ENCODE assay signal across 23 cellular contexts in genomic region chr1:89832481-89833127, GRCh38. TPM values are rescaled to one million over a fixed set of nuclear protein-coding genes. Genes with fewer than 3 reads are reported as not detected.
DNase-seq lines count a peak whose midpoint lies in the region; ATAC-seq, FAIRE-seq and TF ChIP-seq lines count a peak whose summit lies in the region.
"Had no signal": no experiment of that assay in that cellular context is flagged by ENCODE, and none has a peak within 500 bp of the region (broad histone marks: within the 10 kb centered on the region; RNA-seq: fewer than 3 reads in every experiment).

No MANE protein-coding gene starts in this region.

- TF ChIP-seq CTCF in A549 (IDR thresholded peaks at IDR 0.05) (no peak), endothelial cell of umbilical vein (IDR thresholded peaks at IDR 0.05; ENCODE audit: extremely low read depth in 1 of 2, insufficient read depth in 1 of 2, low read depth in 1 of 2, low read length in 2 of 2) (no peak), mesothelial cell of epicardium (IDR thresholded peaks at IDR 0.05; ENCODE audit: unreplicated experiment) (no peak), upper lobe of left lung (IDR thresholded peaks at IDR 0.05) (no peak), RWPE1 (conservative IDR thresholded peaks at IDR 0.05; ENCODE audit: low read depth) (no peak), right atrium auricular region (IDR thresholded peaks at IDR 0.05) (no peak)

- H3K9me3 Mint-ChIP-seq in mesothelial cell of epicardium: no peaks in the 10 kb centered on the region
- H3K9me3 Mint-ChIP-seq: activated naive CD4-positive, alpha-beta T cell treated with anti-CD3 and anti-CD28 coated beads, Interleukin-2, amount 50 U/mL, for 72 hours; activated T-helper 1 cell treated with anti-CD3 and anti-CD28 coated beads, Interleukin-12 subunit alpha, Interleukin-12 subunit beta, Interleukin-2, Interleukin-4 antibody, amounts not matched to agents 30 ng/mL and 10 ng/mL and 1 ng/mL, durations not matched to agents 14 hours and 24 hours and 36 hours had no signal

- BruUV-seq in endothelial cell of umbilical vein (replicated peaks; lab: Mats Ljungman, UMichigan): no TSS peak

- peaks cover 2% of the 10 kb centered on the region for H3K36me3 Mint-ChIP-seq in mesothelial cell of epicardium

- no peaks in the 10 kb centered on the region for H3K79me2 ChIP-seq in endothelial cell of umbilical vein (ENCODE audit: control insufficient read depth, insufficient read depth, low read length)

- no peak for FAIRE-seq in A549 (lab: Jason Lieb, UNC)
- FAIRE-seq in endothelial cell of umbilical vein (lab: Jason Lieb, UNC): no peak
- FAIRE-seq: A204.1 had no signal

- H3K27me3 ChIP-seq in HUES6 (ENCODE audit: control insufficient read depth, insufficient read depth, low read length) (no peaks in the 10 kb centered on the region), endothelial cell of umbilical vein (ENCODE audit: control insufficient read depth in 2 of 2, insufficient read depth in 2 of 2, low read length in 2 of 2) (no peaks in the 10 kb centered on the region), upper lobe of left lung (no peaks in the 10 kb centered on the region), right atrium auricular region (no peaks in the 10 kb centered on the region)
- H3K27me3 ChIP-seq: colonic mucosa, sigmoid colon, uterus had no signal

- H3K9ac ChIP-seq in HUES6 (ENCODE audit: low read length): peak overlapping the region; percentile 14
- no peak overlapping the region for H3K9ac ChIP-seq in endothelial cell of umbilical vein (replicated peaks; ENCODE audit: extremely low read depth, insufficient read depth, low read length)

- H3K4me1 ChIP-seq in A549 (peaks cover 68% of the 10 kb centered on the region), HUES6 (ENCODE audit: control insufficient read depth, insufficient read depth, low read length) (peaks cover 61% of the 10 kb centered on the region), endothelial cell of umbilical vein (ENCODE audit: control insufficient read depth, extremely low read depth, insufficient read depth, low read length) (peaks cover 2% of the 10 kb centered on the region), upper lobe of left lung (peaks cover 0 to 13% (median 6%) of the 10 kb centered on the region in 4 donors), right atrium auricular region (peaks cover 0 to 20% of the 10 kb centered on the region in 2 donors)
- H3K4me1 ChIP-seq: colonic mucosa, uterus had no signal

- H3K9me1 ChIP-seq in endothelial cell of umbilical vein (replicated peaks; ENCODE audit: control insufficient read depth, extremely low read depth, insufficient read depth, low read length): no peaks in the 10 kb centered on the region

- POLR2A ChIA-PET in A549 (lab: Yijun Ruan, JAX): no interaction called here
- POLR2A ChIA-PET in endothelial cell of umbilical vein (lab: Charles Lee): no interaction called here
- POLR2A ChIA-PET in RWPE1 (lab: Yijun Ruan, JAX; ENCODE audit: low non-redundant PET): no interaction called here

- dilution Hi-C loops in endothelial cell of umbilical vein (cut with MboI; ENCODE audit: extremely low pct_ligation_motif_present, low sequenced_read_pairs): no loop called here

- peak in 1 of 2 experiments; percentile 52; a peak in 3 of 6 replicates for ATAC-seq in A549
- ATAC-seq in upper lobe of left lung (ENCODE audit: low FRiP score in 2 of 2): no peak
- no peak for ATAC-seq in GM18861 (IDR thresholded peaks at IDR 0.05; ENCODE audit: unreplicated experiment)
- ATAC-seq: activated naive CD4-positive, alpha-beta T cell treated with anti-CD3 and anti-CD28 coated beads, Interleukin-2, amount 50 U/mL, for 72 hours; left cardiac atrium; SK-N-SH treated with all-trans-retinoic acid at 6 μM for 48 hours; stimulated activated naive CD8-positive, alpha-beta T cell treated with anti-CD3 and anti-CD28 coated beads, Interleukin-15, Interleukin-2, amounts not matched to agents 100 U/mL and 50 U/mL, for 24 hours had no signal

- intact Hi-C loops in endothelial cell of umbilical vein (cut with micrococcal nuclease): no loop called here

- DNase-seq in A549 (ENCODE audit: low read depth in 1 of 2, low spot score in 1 of 2) (no peak), endothelial cell of umbilical vein (ENCODE audit: low read depth, low spot score) (peak; percentile 14), mesothelial cell of epicardium (ENCODE audit: low spot score in 2 of 2, unreplicated experiment in 2 of 2) (no peak), upper lobe of left lung (no peak), RWPE1 (ENCODE audit: low spot score) (no peak), right atrium auricular region (ENCODE audit: low spot score) (no peak)
- DNase-seq: colonic mucosa; DMS 273 treated with DMSO at 0.1 percent for 48 hours; GF-D8; left cardiac atrium; NCI-H187; NCI-H226; sigmoid colon; stimulated activated naive CD8-positive, alpha-beta T cell treated with anti-CD3 and anti-CD28 coated beads, Interleukin-15, Interleukin-2, amounts not matched to agents 100 U/mL and 50 U/mL, for 24 hours; uterus had no signal

- H3K4me2 ChIP-seq in A549: peak overlapping the region; percentile 31
- H3K4me2 ChIP-seq in endothelial cell of umbilical vein (ENCODE audit: insufficient read depth, low read length): no peak overlapping the region

- TF ChIP-seq RAD21 in A549 (conservative IDR thresholded peaks at IDR 0.05 in 1 of 2, IDR thresholded peaks at IDR 0.05 in 1 of 2): no peak

- CTCF ChIA-PET in A549 (lab: Yijun Ruan, JAX) (no interaction called here), endothelial cell of umbilical vein (lab: Charles Lee) (interaction anchor here (1.2 to 2.0 kb wide), 4 partner anchors 11 to 133 kb away, joined by 3 to 6 read pairs (median 4); no protein-coding TSS in a partner anchor), RWPE1 (lab: Yijun Ruan, JAX) (no interaction called here)

- no peak for TF ChIP-seq EP300 in A549 (IDR thresholded peaks at IDR 0.05)
- TF ChIP-seq EP300 in upper lobe of left lung (IDR thresholded peaks at IDR 0.05): no peak

- peaks cover 45% of the 10 kb centered on the region for H3K4me1 Mint-ChIP-seq in mesothelial cell of epicardium

- no peak for TF ChIP-seq POLR2A in A549 (IDR thresholded peaks at IDR 0.05; ENCODE audit: low read length)
- no peak for TF ChIP-seq POLR2A in endothelial cell of umbilical vein (IDR thresholded peaks at IDR 0.05; ENCODE audit: low read depth, low read length)
- no peak for TF ChIP-seq POLR2A in upper lobe of left lung (IDR thresholded peaks at IDR 0.05)

- H2AFZ ChIP-seq in endothelial cell of umbilical vein (ENCODE audit: low read depth, low read length): no peak overlapping the region

- no peaks in the 10 kb centered on the region for H4K20me1 ChIP-seq in endothelial cell of umbilical vein (replicated peaks; ENCODE audit: control insufficient read depth, extremely low read depth, insufficient read depth, low read length)

- H3K9me3 ChIP-seq in A549 (no peaks in the 10 kb centered on the region), HUES6 (ENCODE audit: control insufficient read depth, insufficient read depth, low read depth, low read length) (no peaks in the 10 kb centered on the region), endothelial cell of umbilical vein (replicated peaks; ENCODE audit: control insufficient read depth, insufficient read depth, low read length) (no peaks in the 10 kb centered on the region), upper lobe of left lung (no peaks in the 10 kb centered on the region), right atrium auricular region (no peaks in the 10 kb centered on the region)
- H3K9me3 ChIP-seq: colonic mucosa, HAP-1, sigmoid colon, uterus had no signal

- peak overlapping the region; percentile 62 for H3K27ac Mint-ChIP-seq in mesothelial cell of epicardium
- H3K27ac Mint-ChIP-seq: activated naive CD4-positive, alpha-beta T cell treated with anti-CD3 and anti-CD28 coated beads, Interleukin-2, amount 50 U/mL, for 72 hours; activated T-helper 1 cell treated with anti-CD3 and anti-CD28 coated beads, Interleukin-12 subunit alpha, Interleukin-12 subunit beta, Interleukin-2, Interleukin-4 antibody, amounts not matched to agents 30 ng/mL and 10 ng/mL and 1 ng/mL, durations not matched to agents 14 hours and 24 hours and 36 hours had no signal

- H3K36me3 ChIP-seq in HUES6 (ENCODE audit: control insufficient read depth, insufficient read depth, low read length) (peaks cover 3% of the 10 kb centered on the region; the same call in 1 of the 2 replicates), endothelial cell of umbilical vein (ENCODE audit: control insufficient read depth in 2 of 2, extremely low read depth in 1 of 2, insufficient read depth in 2 of 2, low read length in 2 of 2) (no peaks in the 10 kb centered on the region), upper lobe of left lung (no peaks in the 10 kb centered on the region), right atrium auricular region (no peaks in the 10 kb centered on the region)
- H3K36me3 ChIP-seq: colonic mucosa, sigmoid colon, uterus had no signal

- no peak overlapping the region for H3K4me3 Mint-ChIP-seq in mesothelial cell of epicardium
- H3K4me3 Mint-ChIP-seq: activated T-helper 1 cell treated with anti-CD3 and anti-CD28 coated beads, Interleukin-12 subunit alpha, Interleukin-12 subunit beta, Interleukin-2, Interleukin-4 antibody, amounts not matched to agents 30 ng/mL and 10 ng/mL and 1 ng/mL, durations not matched to agents 14 hours and 24 hours and 36 hours had no signal

- H3K27me3 Mint-ChIP-seq in mesothelial cell of epicardium (ENCODE audit: low read depth): no peaks in the 10 kb centered on the region

- WGBS in A549 (ENCODE audit: missing lambda C conversion rate): 62% methylated on average over 6 of the region's 6 CpGs
- 48 to 54% methylated on average over 6 of the region's 6 CpGs for WGBS in upper lobe of left lung, 2 donors

- H3K4me3 ChIP-seq in A549: no peak overlapping the region
- no peak overlapping the region for H3K4me3 ChIP-seq in HUES6 (ENCODE audit: low read depth, low read length)
- no peak overlapping the region for H3K4me3 ChIP-seq in endothelial cell of umbilical vein (replicated peaks in 1 of 3; ENCODE audit: insufficient read depth in 1 of 3, low read depth in 1 of 3, low read length in 3 of 3)
- H3K4me3 ChIP-seq in upper lobe of left lung: no peak overlapping the region
- H3K4me3 ChIP-seq in right atrium auricular region: no peak overlapping the region
- H3K4me3 ChIP-seq: colonic mucosa, HAP-1, sigmoid colon, uterus had no signal

- H3K27ac ChIP-seq in A549: peak overlapping the region in 1 of 2 experiments; percentile 57; a peak in 1 of 6 replicates
- H3K27ac ChIP-seq in HUES6 (ENCODE audit: low read depth, low read length): peak overlapping the region; percentile 7; the same call in 1 of the 2 replicates
- no peak overlapping the region for H3K27ac ChIP-seq in endothelial cell of umbilical vein (ENCODE audit: insufficient read depth, low read depth, low read length)
- no peak overlapping the region for H3K27ac ChIP-seq in upper lobe of left lung
- no peak overlapping the region for H3K27ac ChIP-seq in RWPE1
- H3K27ac ChIP-seq in right atrium auricular region: no peak overlapping the region
- H3K27ac ChIP-seq: C4-2B, colonic mucosa, uterus had no signal

RNA-seq across cellular contexts. Expression of gene LRRC8D, which starts 11.8 kb away (rescaled TPM):
- polyA plus RNA-seq in A549 (2011; rRNA removed): 76.7 and 77.4 TPM in 2 replicates
- 40.4 and 48.8 TPM in 2 replicates for polyA plus RNA-seq in A549 (2012; cell fraction: cytosol; rRNA removed)
- polyA plus RNA-seq in A549 (2012; cell fraction: nucleus; rRNA removed): 32.9 and 46.0 TPM in 2 replicates
- 41.8 to 49.7 TPM (median 47.0 TPM) in 3 replicates for polyA plus RNA-seq in A549 (2017; fragmentation: RNase III; extraction: RNeasy Plus Mini Kit Qiagen cat#74134 plus additional on column Dnase treatment)
- polyA minus RNA-seq in A549 (2011; rRNA and poly(A)+ RNA removed): 77.8 and 84.0 TPM in 2 replicates
- total RNA-seq in endothelial cell of umbilical vein: 23.6 and 37.7 TPM in 2 replicates
- polyA plus RNA-seq in endothelial cell of umbilical vein: 31.9 and 32.2 TPM in 2 replicates
- polyA plus RNA-seq in endothelial cell of umbilical vein (2011; cell fraction: cytosol; rRNA removed): 36.1 and 36.9 TPM in 2 replicates
- polyA plus RNA-seq in endothelial cell of umbilical vein (2011; cell fraction: nucleus; rRNA removed): 26.1 and 28.4 TPM in 2 replicates
- 25.2 and 33.0 TPM in 2 replicates for polyA plus RNA-seq in endothelial cell of umbilical vein (2012)
- 46.6 and 60.9 TPM in 2 replicates for polyA minus RNA-seq in endothelial cell of umbilical vein
- 47.9 TPM for polyA minus RNA-seq in endothelial cell of umbilical vein (2011; cell fraction: cytosol; rRNA and poly(A)+ RNA removed)
- polyA minus RNA-seq in endothelial cell of umbilical vein (2011; cell fraction: nucleus; rRNA and poly(A)+ RNA removed): 21.2 and 26.6 TPM in 2 replicates
- 18.1 to 22.6 TPM (median 21.5 TPM) in 3 replicates for total RNA-seq in mesothelial cell of epicardium
- total RNA-seq in upper lobe of left lung: 10 to 100 TPM in 4 of 6 donors, 1 to 10 TPM in 2; 3.7 to 24.0 (median 12.2) TPM
- total RNA-seq in right atrium auricular region: 10 to 100 TPM in 1 of 2 donors, 1 to 10 TPM in 1; 9.0 to 10.9 TPM
